Comparison of ENCODE assay signal across 9 cellular contexts in the genomic region with DNA sequence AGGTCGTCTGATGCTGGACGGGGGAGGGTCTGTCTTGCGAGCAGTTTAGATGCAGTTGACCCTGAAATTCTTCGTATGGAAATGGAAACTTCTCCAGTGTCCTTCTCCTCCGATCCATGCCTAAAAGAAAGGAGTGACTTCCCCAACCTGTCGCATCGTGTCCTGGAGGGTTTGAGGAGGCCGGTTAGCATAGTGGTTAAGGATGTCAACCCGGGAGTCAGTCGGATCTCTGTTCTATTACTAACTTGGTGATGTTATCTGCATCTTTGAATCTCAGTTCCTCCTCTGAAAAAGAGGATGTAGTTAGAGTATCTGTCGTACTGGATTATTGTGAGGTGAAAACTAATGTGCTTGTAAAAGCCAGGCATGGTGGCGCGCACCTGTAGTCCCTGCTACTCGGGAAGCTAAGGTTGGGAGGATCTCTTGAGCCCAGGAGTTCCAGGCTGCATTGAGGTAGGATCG. TPM values are rescaled to one million over a fixed set of nuclear protein-coding genes. Genes with fewer than 3 reads are reported as not detected.
DNase-seq lines count a peak whose midpoint lies in the region; ATAC-seq and TF ChIP-seq lines count a peak whose summit lies in the region.
"Had no signal": no experiment of that assay in that cellular context is flagged by ENCODE, and none has a peak within 500 bp of the region (broad histone marks: within the 10 kb centered on the region; RNA-seq: fewer than 3 reads in every experiment).

No MANE protein-coding gene starts in this region.

- H3K27ac ChIP-seq in heart right ventricle (no peak overlapping the region), lower lobe of right lung (no peak overlapping the region), urinary bladder (ENCODE audit: low read depth) (no peak overlapping the region), OCI-LY7 (ENCODE audit: low read depth, low read length, poor library complexity, severe bottlenecking) (no peak overlapping the region)

- CTCF ChIA-PET in OCI-LY7 (lab: Charles Lee; ENCODE audit: unreplicated experiment): no interaction called here

- intact Hi-C loops in heart right ventricle (cut with DNase I) (no loop called here), left cardiac atrium (cut with DNase I) (no loop called here), lower lobe of right lung (cut with DNase I) (no loop called here), OCI-LY7 (cut with micrococcal nuclease; ENCODE audit: unreplicated experiment) (no loop called here)

- H3K4me1 ChIP-seq in heart right ventricle (peaks cover 4 to 19% (median 17%) of the 10 kb centered on the region in 9 donors), lower lobe of right lung (peaks cover 17% of the 10 kb centered on the region), urinary bladder (ENCODE audit: insufficient read depth) (no peaks in the 10 kb centered on the region), OCI-LY7 (ENCODE audit: insufficient read depth, low read length, poor library complexity, severe bottlenecking) (no peaks in the 10 kb centered on the region)

- H3K79me2 ChIP-seq in OCI-LY7 (ENCODE audit: insufficient read depth, low read depth, low read length): no peaks in the 10 kb centered on the region

- H3K36me3 ChIP-seq in heart right ventricle: no peaks in the 10 kb centered on the region
- no peaks in the 10 kb centered on the region for H3K36me3 ChIP-seq in lower lobe of right lung
- H3K36me3 ChIP-seq in urinary bladder (ENCODE audit: insufficient read depth): no peaks in the 10 kb centered on the region
- no peaks in the 10 kb centered on the region for H3K36me3 ChIP-seq in OCI-LY7 (ENCODE audit: insufficient read depth, low read length)

- H3K9me3 ChIP-seq in heart right ventricle: no peaks in the 10 kb centered on the region
- H3K9me3 ChIP-seq in lower lobe of right lung: no peaks in the 10 kb centered on the region
- no peaks in the 10 kb centered on the region for H3K9me3 ChIP-seq in OCI-LY7 (ENCODE audit: low read length)

- ATAC-seq in heart right ventricle (no peak), left cardiac atrium (no peak), lower lobe of right lung (no peak), GM21423 (IDR thresholded peaks at IDR 0.05; ENCODE audit: unreplicated experiment) (no peak)

- no peak for TF ChIP-seq CTCF in heart right ventricle (IDR thresholded peaks at IDR 0.05)
- no peak for TF ChIP-seq CTCF in astrocyte of the cerebellum (IDR thresholded peaks at IDR 0.05; ENCODE audit: low read depth, low read length, missing control alignments)
- no peak for TF ChIP-seq CTCF in lower lobe of right lung (IDR thresholded peaks at IDR 0.05)
- no peak for TF ChIP-seq CTCF in OCI-LY7 (conservative IDR thresholded peaks at IDR 0.05; ENCODE audit: low read length)

- no peak for DNase-seq in heart right ventricle
- no peak for DNase-seq in left cardiac atrium
- no peak for DNase-seq in astrocyte of the cerebellum (ENCODE audit: low read depth)
- no peak for DNase-seq in lower lobe of right lung
- no peak for DNase-seq in NCI-H226
- DNase-seq in OCI-LY7 (ENCODE audit: low spot score): no peak

- no peak overlapping the region for H3K4me2 ChIP-seq in OCI-LY7 (ENCODE audit: low read length)

- H3K4me3 ChIP-seq in heart right ventricle: peak overlapping the region in 8 of 10 donors; percentile 43 to 68 (median 54)
- peak overlapping the region; percentile 64 for H3K4me3 ChIP-seq in astrocyte of the cerebellum (ENCODE audit: low read depth, low read length)
- peak overlapping the region; percentile 57 for H3K4me3 ChIP-seq in lower lobe of right lung
- H3K4me3 ChIP-seq in urinary bladder (ENCODE audit: low read depth, low read length): peak overlapping the region; percentile 31
- no peak overlapping the region for H3K4me3 ChIP-seq in OCI-LY7 (ENCODE audit: low read depth, low read length, poor library complexity, severe bottlenecking)

- no peaks in the 10 kb centered on the region for H3K9me2 ChIP-seq in OCI-LY7 (ENCODE audit: insufficient read depth, low read length)

- POLR2A ChIA-PET in OCI-LY7 (lab: Charles Lee): no interaction called here

- no peak overlapping the region for H2AFZ ChIP-seq in OCI-LY7 (ENCODE audit: low read length)

- BruUV-seq in OCI-LY7 (replicated peaks; lab: Mats Ljungman, UMichigan): no TSS peak

- WGBS in heart right ventricle, 2 donors: 40% methylated on average over 15 of the region's 15 CpGs
- 36% methylated on average over 15 of the region's 15 CpGs for WGBS in urinary bladder

- no peaks in the 10 kb centered on the region for H4K20me1 ChIP-seq in OCI-LY7 (ENCODE audit: insufficient read depth, low read length)

- in situ Hi-C loops in astrocyte of the cerebellum (cut with HindIII; ENCODE audit: low sequenced_read_pairs): no loop called here

- H3K27me3 ChIP-seq in heart right ventricle: peaks cover 0 to 81% (median 63%) of the 10 kb centered on the region in 7 donors
- peaks cover 37% of the 10 kb centered on the region for H3K27me3 ChIP-seq in lower lobe of right lung (ENCODE audit: low read depth)

RNA-seq across cellular contexts. Expression of a gene that starts 0.7 kb away (rescaled TPM):
- total RNA-seq in heart right ventricle (under 1 TPM in 5 of 10 donors, not detected in 5; 0.02 to 0.04 (median 0.02) TPM), left cardiac atrium (under 1 TPM in 1 of 2 donors, not detected in 1; 0.03 TPM), lower lobe of right lung (0.03 TPM), urinary bladder (0.79 TPM), OCI-LY7 (2022) (not detected in 2 replicates)
- polyA plus RNA-seq in heart right ventricle (under 1 TPM in 1 of 2 donors, not detected in 1; under 0.01 TPM), urinary bladder (0.04 TPM)
- 0.03 TPM in 1 of 2 replicates, not detected in the other for total RNA-seq in OCI-LY7 (2014; rRNA removed; shearing (Covaris generic))
- total RNA-seq: RPMI7951 had no signal
